Comparison of ENCODE assay signal across 10 cellular contexts in genomic region chr12:51891843-51892242, GRCh38. TPM values are rescaled to one million over a fixed set of nuclear protein-coding genes. Genes with fewer than 3 reads are reported as not detected.
DNase-seq lines count a peak whose midpoint lies in the region; ATAC-seq and TF ChIP-seq lines count a peak whose summit lies in the region.
"Had no signal": no experiment of that assay in that cellular context is flagged by ENCODE, and none has a peak within 500 bp of the region (broad histone marks: within the 10 kb centered on the region; RNA-seq: fewer than 3 reads in every experiment).

No MANE protein-coding gene starts in this region.

- no peaks in the 10 kb centered on the region for H3K36me3 ChIP-seq in left lung

- H3K4me3 Mint-ChIP-seq in natural killer cell (no peak overlapping the region), glutamatergic neuron (ENCODE audit: unreplicated experiment) (no peak overlapping the region)
- no peak overlapping the region for H3K4me3 Mint-ChIP-seq in natural killer cell treated with Interleukin-12 subunit alpha and Interleukin-12 subunit beta and Interleukin-15 and Interleukin-18, amount 100 ng/mL, for 72 hours

- intact Hi-C loops in natural killer cell (cut with micrococcal nuclease): no loop called here
- intact Hi-C loops in left lung (cut with DNase I): loop anchor here in 1 of 2 donors (5.0 kb wide), 1 partner anchor 90 kb away; no protein-coding TSS in a partner anchor

- TF ChIP-seq CTCF in natural killer cell (IDR thresholded peaks at IDR 0.05): peak; percentile 17
- TF ChIP-seq CTCF in glutamatergic neuron (IDR thresholded peaks at IDR 0.05; ENCODE audit: partially characterized antibody, unreplicated experiment): peak; percentile 58
- TF ChIP-seq CTCF in left lung (IDR thresholded peaks at IDR 0.05): peak in 1 of 2 donors; percentile 35

- H3K4me3 ChIP-seq in left lung: no peak overlapping the region
- H3K4me3 ChIP-seq: skin epidermis had no signal

- H3K9me3 ChIP-seq in left lung: no peaks in the 10 kb centered on the region

- H3K4me1 ChIP-seq in left lung: peaks cover 0 to 32% of the 10 kb centered on the region in 2 donors

- no peak for ATAC-seq in natural killer cell
- ATAC-seq in natural killer cell treated with Interleukin-12 subunit alpha and Interleukin-12 subunit beta and Interleukin-15 and Interleukin-18, amount 100 ng/mL, for 72 hours: no peak
- ATAC-seq in GM18867 (IDR thresholded peaks at IDR 0.05; ENCODE audit: unreplicated experiment): no peak
- ATAC-seq in left lung: no peak

- H3K9me3 Mint-ChIP-seq in natural killer cell (no peaks in the 10 kb centered on the region), glutamatergic neuron (ENCODE audit: unreplicated experiment) (peaks cover 1% of the 10 kb centered on the region)
- H3K9me3 Mint-ChIP-seq in natural killer cell treated with Interleukin-12 subunit alpha and Interleukin-12 subunit beta and Interleukin-15 and Interleukin-18, amount 100 ng/mL, for 72 hours: no peaks in the 10 kb centered on the region

- H3K27ac ChIP-seq in left lung: no peak overlapping the region
- H3K27ac ChIP-seq: skin epidermis had no signal

- DNase-seq in natural killer cell (no peak), RKO (ENCODE audit: low spot score) (peak; percentile 34), glutamatergic neuron (no peak), nucleus accumbens (lab: John Stamatoyannopoulos, UW) (no peak), HuH-7.5 (ENCODE audit: low spot score) (no peak), left lung (no peak)
- no peak for DNase-seq in natural killer cell treated with Interleukin-12 subunit alpha and Interleukin-12 subunit beta and Interleukin-15 and Interleukin-18, amount 100 ng/mL, for 72 hours (ENCODE audit: low spot score)
- DNase-seq: NCI-H345 had no signal

- H3K27ac Mint-ChIP-seq in natural killer cell (no peak overlapping the region), glutamatergic neuron (ENCODE audit: unreplicated experiment) (no peak overlapping the region)
- no peak overlapping the region for H3K27ac Mint-ChIP-seq in natural killer cell treated with Interleukin-12 subunit alpha and Interleukin-12 subunit beta and Interleukin-15 and Interleukin-18, amount 100 ng/mL, for 72 hours

- no peaks in the 10 kb centered on the region for H3K36me3 Mint-ChIP-seq in natural killer cell
- H3K36me3 Mint-ChIP-seq in natural killer cell treated with Interleukin-12 subunit alpha and Interleukin-12 subunit beta and Interleukin-15 and Interleukin-18, amount 100 ng/mL, for 72 hours: no peaks in the 10 kb centered on the region
- no peaks in the 10 kb centered on the region for H3K36me3 Mint-ChIP-seq in glutamatergic neuron (ENCODE audit: unreplicated experiment)

- H3K27me3 Mint-ChIP-seq in natural killer cell (ENCODE audit: low read depth in 2 of 2) (peaks cover 0 to 3% of the 10 kb centered on the region in 2 donors), glutamatergic neuron (ENCODE audit: unreplicated experiment) (peaks cover 5% of the 10 kb centered on the region)
- peaks cover 0 to 7% of the 10 kb centered on the region in 2 donors for H3K27me3 Mint-ChIP-seq in natural killer cell treated with Interleukin-12 subunit alpha and Interleukin-12 subunit beta and Interleukin-15 and Interleukin-18, amount 100 ng/mL, for 72 hours

- H3K27me3 ChIP-seq in left lung: peaks cover 0 to 9% of the 10 kb centered on the region in 2 donors

- H3K4me1 Mint-ChIP-seq in natural killer cell (peaks cover 0 to 5% of the 10 kb centered on the region in 2 donors), glutamatergic neuron (ENCODE audit: low read depth, unreplicated experiment) (peaks cover 13% of the 10 kb centered on the region)
- H3K4me1 Mint-ChIP-seq in natural killer cell treated with Interleukin-12 subunit alpha and Interleukin-12 subunit beta and Interleukin-15 and Interleukin-18, amount 100 ng/mL, for 72 hours (ENCODE audit: low read depth in 2 of 2): no peaks in the 10 kb centered on the region

RNA-seq across cellular contexts. Expression of gene ANKRD33, which starts 3.9 kb away (rescaled TPM):
- total RNA-seq in natural killer cell (not detected), glutamatergic neuron (ENCODE audit: unreplicated experiment) (not detected), left lung (not detected)
- not detected for total RNA-seq in natural killer cell treated with Interleukin-12 subunit alpha and Interleukin-12 subunit beta and Interleukin-15 and Interleukin-18, amount 100 ng/mL, for 72 hours

RNA-seq across cellular contexts. Expression of gene ACVRL1, which starts 15.5 kb away (rescaled TPM):
- under 1 TPM in 1 of 3 donors, not detected in 2; 0.57 TPM for total RNA-seq in natural killer cell
- not detected for total RNA-seq in natural killer cell treated with Interleukin-12 subunit alpha and Interleukin-12 subunit beta and Interleukin-15 and Interleukin-18, amount 100 ng/mL, for 72 hours
- 0.39 TPM for total RNA-seq in glutamatergic neuron (ENCODE audit: unreplicated experiment)
- 100 to 1,000 TPM; 115 to 173 TPM for total RNA-seq in left lung

RNA-seq across cellular contexts. Expression of gene FIGNL2, which starts 43.3 kb away (rescaled TPM):
- total RNA-seq in natural killer cell (1 to 10 TPM; 1.4 to 1.6 (median 1.5) TPM), glutamatergic neuron (ENCODE audit: unreplicated experiment) (107 TPM), left lung (1 to 10 TPM in 1 of 2 donors, under 1 TPM in 1; 0.58 to 1.0 TPM)
- total RNA-seq in natural killer cell treated with Interleukin-12 subunit alpha and Interleukin-12 subunit beta and Interleukin-15 and Interleukin-18, amount 100 ng/mL, for 72 hours: under 1 TPM; 0.40 to 0.78 TPM

RNA-seq across cellular contexts. Expression of gene ACVR1B, which starts 59.7 kb away (rescaled TPM):
- total RNA-seq in natural killer cell: 1 to 10 TPM; 5.9 to 9.6 (median 6.6) TPM
- total RNA-seq in natural killer cell treated with Interleukin-12 subunit alpha and Interleukin-12 subunit beta and Interleukin-15 and Interleukin-18, amount 100 ng/mL, for 72 hours: 10 to 100 TPM; 16.6 to 17.5 TPM
- total RNA-seq in glutamatergic neuron (ENCODE audit: unreplicated experiment): 50.2 TPM
- total RNA-seq in left lung: 10 to 100 TPM; 24.9 to 26.6 TPM

Comparison
In these comparisons a context has a peak if more than half of its experiments do, and no peak if none do; other contexts are left out.
1. RNA of gene ACVRL1, which starts 15.5 kb away (total RNA-seq): 115 to 173 TPM in left lung; 0.39 TPM in glutamatergic neuron (single experiment), 0.57 TPM in natural killer cell and not detected in natural killer cell treated with Interleukin-12 subunit alpha and Interleukin-12 subunit beta and Interleukin-15 and Interleukin-18, amount 100 ng/mL, for 72 hours; every median in the first group is over 10 times any median in the second.
2. RNA of gene FIGNL2, which starts 43.3 kb away (total RNA-seq): 107 TPM in glutamatergic neuron (single experiment); 1.4 to 1.6 TPM in natural killer cell, 0.58 to 1.0 TPM in left lung and 0.40 to 0.78 TPM in natural killer cell treated with Interleukin-12 subunit alpha and Interleukin-12 subunit beta and Interleukin-15 and Interleukin-18, amount 100 ng/mL, for 72 hours; every median in the first group is over 10 times any median in the second.